1 cellular context compared by ENCODE assay signal in the genomic region with DNA sequence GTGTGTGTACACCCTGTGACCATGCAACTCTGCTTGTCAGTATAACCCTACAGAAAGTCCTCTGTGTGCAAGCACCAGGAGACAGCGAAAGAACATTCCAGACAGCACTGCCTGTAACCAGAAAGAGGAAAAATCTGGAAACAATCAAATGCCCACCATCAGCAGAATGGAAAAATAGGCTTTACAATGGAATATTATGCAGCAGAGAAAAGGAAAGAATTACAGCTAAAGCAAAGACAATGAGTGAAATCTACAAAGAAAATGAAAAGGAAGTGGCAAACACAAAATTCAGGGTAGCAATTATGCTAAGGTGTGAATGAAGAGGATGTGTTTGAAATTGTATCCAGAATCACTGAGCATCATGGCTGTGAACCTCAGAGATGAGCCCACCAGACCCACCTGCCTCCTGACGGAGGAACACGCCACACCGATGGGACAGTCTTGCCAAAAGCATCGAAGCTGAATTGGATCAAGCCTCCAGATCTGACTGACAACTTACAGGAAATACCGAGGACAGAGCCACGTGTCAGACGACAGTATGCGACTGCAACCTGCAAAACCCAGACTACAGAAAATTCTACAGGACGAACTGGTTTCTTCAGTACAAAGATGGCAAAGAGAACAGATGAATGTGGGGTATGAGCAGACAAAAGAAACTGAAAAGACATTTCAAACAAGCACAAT.
TF ChIP-seq lines count a peak whose summit lies in the region.

No MANE protein-coding gene starts in this region.

TF ChIP-seq in K562, 482 proteins besides CTCF, POLR2A, EP300 and RAD21:
- TF ChIP-seq PTBP1 (IDR thresholded peaks at IDR 0.05; ENCODE audit: low read depth, low read length), result no peak
- TF ChIP-seq ZBTB8A (IDR thresholded peaks at IDR 0.05; ENCODE audit: partially characterized antibody), result no peak
- peak; percentile 95 for TF ChIP-seq ZNF146 (CRISPR knock-in tag; IDR thresholded peaks at IDR 0.05; ENCODE audit: unreplicated experiment)
- no peak for TF ChIP-seq EWSR1 (IDR thresholded peaks at IDR 0.05; ENCODE audit: borderline replicate concordance, low read depth, partially characterized antibody)
- TF ChIP-seq, protein P1, sequence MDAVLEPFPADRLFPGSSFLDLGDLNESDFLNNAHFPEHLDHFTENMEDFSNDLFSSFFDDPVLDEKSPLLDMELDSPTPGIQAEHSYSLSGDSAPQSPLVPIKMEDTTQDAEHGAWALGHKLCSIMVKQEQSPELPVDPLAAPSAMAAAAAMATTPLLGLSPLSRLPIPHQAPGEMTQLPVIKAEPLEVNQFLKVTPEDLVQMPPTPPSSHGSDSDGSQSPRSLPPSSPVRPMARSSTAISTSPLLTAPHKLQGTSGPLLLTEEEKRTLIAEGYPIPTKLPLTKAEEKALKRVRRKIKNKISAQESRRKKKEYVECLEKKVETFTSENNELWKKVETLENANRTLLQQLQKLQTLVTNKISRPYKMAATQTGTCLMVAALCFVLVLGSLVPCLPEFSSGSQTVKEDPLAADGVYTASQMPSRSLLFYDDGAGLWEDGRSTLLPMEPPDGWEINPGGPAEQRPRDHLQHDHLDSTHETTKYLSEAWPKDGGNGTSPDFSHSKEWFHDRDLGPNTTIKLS (IDR thresholded peaks at IDR 0.05; ENCODE audit: borderline replicate concordance, low read depth), result no peak
- TF ChIP-seq, protein P2, sequence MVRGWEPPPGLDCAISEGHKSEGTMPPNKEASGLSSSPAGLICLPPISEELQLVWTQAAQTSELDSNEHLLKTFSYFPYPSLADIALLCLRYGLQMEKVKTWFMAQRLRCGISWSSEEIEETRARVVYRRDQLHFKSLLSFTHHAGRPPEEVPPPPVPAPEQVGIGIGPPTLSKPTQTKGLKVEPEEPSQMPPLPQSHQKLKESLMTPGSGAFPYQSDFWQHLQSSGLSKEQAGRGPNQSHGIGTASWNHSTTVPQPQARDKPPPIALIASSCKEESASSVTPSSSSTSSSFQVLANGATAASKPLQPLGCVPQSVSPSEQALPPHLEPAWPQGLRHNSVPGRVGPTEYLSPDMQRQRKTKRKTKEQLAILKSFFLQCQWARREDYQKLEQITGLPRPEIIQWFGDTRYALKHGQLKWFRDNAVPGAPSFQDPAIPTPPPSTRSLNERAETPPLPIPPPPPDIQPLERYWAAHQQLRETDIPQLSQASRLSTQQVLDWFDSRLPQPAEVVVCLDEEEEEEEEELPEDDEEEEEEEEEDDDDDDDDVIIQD (CRISPR knock-in tag; IDR thresholded peaks at IDR 0.05), result no peak
- peak; percentile 55 for TF ChIP-seq RBM25 (IDR thresholded peaks at IDR 0.05; ENCODE audit: low read depth, low read length, severe bottlenecking)
- TF ChIP-seq ZNF23 (CRISPR knock-in tag; IDR thresholded peaks at IDR 0.05), result no peak
- no peak for TF ChIP-seq TAF1 (IDR thresholded peaks at IDR 0.05; ENCODE audit: control insufficient read depth, extremely low read depth, insufficient read depth, low read length, severe bottlenecking)
- no peak for TF ChIP-seq CREB5 (CRISPR knock-in tag; IDR thresholded peaks at IDR 0.05)
- TF ChIP-seq, protein P3, sequence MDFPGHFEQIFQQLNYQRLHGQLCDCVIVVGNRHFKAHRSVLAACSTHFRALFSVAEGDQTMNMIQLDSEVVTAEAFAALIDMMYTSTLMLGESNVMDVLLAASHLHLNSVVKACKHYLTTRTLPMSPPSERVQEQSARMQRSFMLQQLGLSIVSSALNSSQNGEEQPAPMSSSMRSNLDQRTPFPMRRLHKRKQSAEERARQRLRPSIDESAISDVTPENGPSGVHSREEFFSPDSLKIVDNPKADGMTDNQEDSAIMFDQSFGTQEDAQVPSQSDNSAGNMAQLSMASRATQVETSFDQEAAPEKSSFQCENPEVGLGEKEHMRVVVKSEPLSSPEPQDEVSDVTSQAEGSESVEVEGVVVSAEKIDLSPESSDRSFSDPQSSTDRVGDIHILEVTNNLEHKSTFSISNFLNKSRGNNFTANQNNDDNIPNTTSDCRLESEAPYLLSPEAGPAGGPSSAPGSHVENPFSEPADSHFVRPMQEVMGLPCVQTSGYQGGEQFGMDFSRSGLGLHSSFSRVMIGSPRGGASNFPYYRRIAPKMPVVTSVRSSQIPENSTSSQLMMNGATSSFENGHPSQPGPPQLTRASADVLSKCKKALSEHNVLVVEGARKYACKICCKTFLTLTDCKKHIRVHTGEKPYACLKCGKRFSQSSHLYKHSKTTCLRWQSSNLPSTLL (IDR thresholded peaks at IDR 0.05), result no peak
- TF ChIP-seq NR2C1 (IDR thresholded peaks at IDR 0.05), result no peak
- no peak for TF ChIP-seq NR2C1 (tag; IDR thresholded peaks at IDR 0.05)
- TF ChIP-seq ZNF589 (CRISPR knock-in tag; IDR thresholded peaks at IDR 0.05; ENCODE audit: low read depth), result no peak
TF ChIP-seq in K562: peak in this region for 2.
